Comparison of ENCODE assay signal across 10 cellular contexts in genomic region chr18:54254265-54254758, GRCh38. TPM values are rescaled to one million over a fixed set of nuclear protein-coding genes. Genes with fewer than 3 reads are reported as not detected.
A peak's percentile ranks its signal among the peaks of the same experiment; 100 is the strongest.
DNase-seq lines count a peak whose midpoint lies in the region; ATAC-seq and TF ChIP-seq lines count a peak whose summit lies in the region.
"Had no signal": no experiment of that assay in that cellular context is flagged by ENCODE, and none has a peak within 500 bp of the region (broad histone marks: within the 10 kb centered on the region; RNA-seq: fewer than 3 reads in every experiment).

No MANE protein-coding gene starts in this region.

- TF ChIP-seq CTCF in OCI-LY3 (IDR thresholded peaks at IDR 0.05; ENCODE audit: low read depth, low read length) = no peak
- no peak for TF ChIP-seq CTCF in progenitor cell of endocrine pancreas (IDR thresholded peaks at IDR 0.05; ENCODE audit: unreplicated experiment)

- no peaks in the 10 kb centered on the region for H3K27me3 Mint-ChIP-seq in progenitor cell of endocrine pancreas

- no peaks in the 10 kb centered on the region for H3K27me3 ChIP-seq in OCI-LY3 (ENCODE audit: low read depth, low read length)

- H3K4me2 ChIP-seq in OCI-LY3 (ENCODE audit: low read length) = peak overlapping the region; percentile 55

- peak overlapping the region; percentile 23 for H3K9ac ChIP-seq in OCI-LY3 (ENCODE audit: low read length)

- H3K79me2 ChIP-seq in OCI-LY3 (ENCODE audit: low read length) = no peaks in the 10 kb centered on the region

- H3K36me3 ChIP-seq in OCI-LY3 (replicated peaks; ENCODE audit: low read depth, low read length) = peaks cover 5% of the 10 kb centered on the region

- H3K4me3 ChIP-seq in OCI-LY3 (ENCODE audit: low read length) = peak overlapping the region; percentile 58

- no peaks in the 10 kb centered on the region for H3K36me3 Mint-ChIP-seq in progenitor cell of endocrine pancreas (ENCODE audit: insufficient read depth)

- peak overlapping the region; percentile 48 for H3K4me3 Mint-ChIP-seq in progenitor cell of endocrine pancreas (ENCODE audit: low read depth)

- no peaks in the 10 kb centered on the region for H4K20me1 ChIP-seq in OCI-LY3 (ENCODE audit: insufficient read depth, low read length)

- H3K9me3 Mint-ChIP-seq in progenitor cell of endocrine pancreas (ENCODE audit: low read depth) = no peaks in the 10 kb centered on the region

- peaks cover 25% of the 10 kb centered on the region for H3K4me1 Mint-ChIP-seq in progenitor cell of endocrine pancreas (ENCODE audit: low read depth)

- DNase-seq in GM03348 (ENCODE audit: low spot score) = peak; percentile 13
- peak; percentile 69 for DNase-seq in fibroblast of gingiva (ENCODE audit: low read depth)
- DNase-seq in progenitor cell of endocrine pancreas (ENCODE audit: low spot score, unreplicated experiment) = no peak
- DNase-seq in HUDEP-2 (lab: John Stamatoyannopoulos, UW; ENCODE audit: unreplicated experiment in 76 of 76) = no peak
- DNase-seq in NK-92 (lab: John Stamatoyannopoulos, UW; ENCODE audit: unreplicated experiment) = no peak
- DNase-seq: NCI-H446 treated with DMSO at 0.1 percent for 48 hours, T-helper 9 cell had no signal

- H3K9me3 ChIP-seq in OCI-LY3 (ENCODE audit: insufficient read depth, low read length) = peaks cover 8% of the 10 kb centered on the region; the same call in 1 of the 2 replicates

- peaks cover 54% of the 10 kb centered on the region for H3K4me1 ChIP-seq in OCI-LY3 (ENCODE audit: low read length)

- peak overlapping the region; percentile 57 for H2AFZ ChIP-seq in OCI-LY3 (ENCODE audit: low read depth, low read length)

- no peak for ATAC-seq in GM18868 (IDR thresholded peaks at IDR 0.05; ENCODE audit: unreplicated experiment)
- no peak for ATAC-seq in GM21825 (IDR thresholded peaks at IDR 0.05; ENCODE audit: unreplicated experiment)

- peak overlapping the region; percentile 89 for H3K27ac Mint-ChIP-seq in progenitor cell of endocrine pancreas

- 0 out of 2 replicates have a peak overlapping the region, but pooled peaks have one; percentile 8 for H3K27ac ChIP-seq in OCI-LY3 (ENCODE audit: low read length)

RNA-seq across cellular contexts. Expression of gene POLI, which starts 15.0 kb away (rescaled TPM):
- total RNA-seq in progenitor cell of endocrine pancreas = 59.6 and 65.3 TPM in 2 replicates

RNA-seq across cellular contexts. Expression of gene MBD2, which starts 29.8 kb away (rescaled TPM):
- 38.6 and 40.4 TPM in 2 replicates for total RNA-seq in progenitor cell of endocrine pancreas

Comparison
In these comparisons a context has a peak if more than half of its experiments do, and no peak if none do; other contexts are left out.
1. DNase-seq: peak in GM03348 (single experiment) and fibroblast of gingiva (single experiment); none in progenitor cell of endocrine pancreas (single experiment), HUDEP-2 (0 of 76) and NK-92 (single experiment).